ENCODE assay signal across 14 cellular contexts in the genomic region with DNA sequence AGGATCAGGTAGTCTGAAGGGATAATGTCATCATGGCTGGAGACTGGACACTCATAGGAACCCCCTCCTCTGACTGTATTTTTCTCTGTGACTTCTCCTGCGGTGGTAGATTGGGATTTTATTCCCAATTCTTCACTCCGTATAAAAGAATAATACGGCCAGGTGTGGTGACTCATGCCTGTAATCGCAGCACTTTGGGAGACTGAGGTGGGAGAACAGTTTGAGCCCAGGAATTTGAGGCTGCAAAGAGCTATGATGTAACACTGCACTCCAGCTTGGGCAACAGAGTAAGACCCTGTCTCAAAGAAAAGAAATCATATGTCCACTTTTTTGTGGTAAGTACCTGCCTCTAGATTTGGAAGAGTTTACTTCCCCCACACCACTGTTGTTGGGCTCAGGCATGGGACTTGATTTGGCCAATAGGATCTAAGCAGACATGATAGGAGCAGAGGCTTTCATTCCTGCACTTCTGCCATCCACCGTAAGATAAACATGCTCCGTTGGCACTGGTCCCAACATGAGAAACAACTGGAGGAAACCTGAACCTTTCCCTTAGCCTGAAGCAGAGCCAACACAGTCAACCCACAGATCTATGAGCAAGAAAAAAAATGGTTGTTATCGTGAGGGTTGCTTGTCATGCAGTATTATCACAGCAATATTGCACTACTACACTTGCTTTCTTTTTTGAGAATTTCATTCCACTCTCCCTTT.
DNase-seq lines count a peak whose midpoint lies in the region; ATAC-seq and TF ChIP-seq lines count a peak whose summit lies in the region.
"Had no signal": no experiment of that assay in that cellular context is flagged by ENCODE, and none has a peak within 500 bp of the region (broad histone marks: within the 10 kb centered on the region; RNA-seq: fewer than 3 reads in every experiment).

No MANE protein-coding gene starts in this region.

- no peak overlapping the region for H3K27ac ChIP-seq in hepatocyte
- H3K27ac ChIP-seq in WERI-Rb-1 = no peak overlapping the region
- H3K27ac ChIP-seq: tibial artery had no signal

- TF ChIP-seq CTCF in BE2C (IDR thresholded peaks at IDR 0.05; ENCODE audit: low read depth, low read length) = no peak
- TF ChIP-seq CTCF in hepatocyte (IDR thresholded peaks at IDR 0.05; ENCODE audit: poor library complexity) = no peak
- no peak for TF ChIP-seq CTCF in WERI-Rb-1 (IDR thresholded peaks at IDR 0.05; ENCODE audit: low read depth, low read length)

- no peaks in the 10 kb centered on the region for H3K79me2 ChIP-seq in hepatocyte

- H3K27ac Mint-ChIP-seq in stimulated activated naive CD8-positive, alpha-beta T cell treated with anti-CD3 and anti-CD28 coated beads, Interleukin-15, amount 100 ng/mL, for 72 hours = no peak overlapping the region
- H3K27ac Mint-ChIP-seq: activated naive CD8-positive, alpha-beta T cell treated with anti-CD3 and anti-CD28 coated beads for 36 hours had no signal

- H3K4me3 ChIP-seq in BE2C (ENCODE audit: low read depth, low read length) (no peak overlapping the region), hepatocyte (no peak overlapping the region), WERI-Rb-1 (ENCODE audit: low read depth, low read length) (no peak overlapping the region)
- H3K4me3 ChIP-seq: esophagus muscularis mucosa, tibial artery had no signal

- no peak for ATAC-seq in stimulated activated naive CD8-positive, alpha-beta T cell treated with anti-CD3 and anti-CD28 coated beads, Interleukin-15, amount 100 ng/mL, for 72 hours

- no peaks in the 10 kb centered on the region for H3K4me1 ChIP-seq in BE2C
- H3K4me1 ChIP-seq in hepatocyte (ENCODE audit: insufficient read depth) = no peaks in the 10 kb centered on the region
- H3K4me1 ChIP-seq: Caco-2 had no signal

- no peak overlapping the region for H3K4me2 ChIP-seq in hepatocyte

- DNase-seq in BE2C (peak; percentile 36), LHCN-M2 (ENCODE audit: low read depth) (peak; percentile 94), SW480 (ENCODE audit: low spot score) (peak; percentile 59), hepatocyte (ENCODE audit: low spot score) (peak; percentile 66), GM03348 (ENCODE audit: low spot score) (no peak), WERI-Rb-1 (no peak)
- DNase-seq in stimulated activated naive CD8-positive, alpha-beta T cell treated with anti-CD3 and anti-CD28 coated beads, Interleukin-15, amount 100 ng/mL, for 72 hours = no peak
- DNase-seq in central memory CD4-positive, alpha-beta T cell = no peak
- DNase-seq: activated CD4-positive, CD25-positive, alpha-beta regulatory T cell; activated naive CD8-positive, alpha-beta T cell treated with anti-CD3 and anti-CD28 coated beads for 36 hours; Caco-2; stimulated activated CD4-positive, alpha-beta T cell treated with anti-CD3 and anti-CD28 coated beads, Interleukin-4, amount 100 ng/mL, for 24 hours; tibial artery had no signal

- no peaks in the 10 kb centered on the region for H3K9me2 ChIP-seq in hepatocyte (replicated peaks; ENCODE audit: insufficient read depth)

- H3K9me3 Mint-ChIP-seq in stimulated activated naive CD8-positive, alpha-beta T cell treated with anti-CD3 and anti-CD28 coated beads, Interleukin-15, amount 100 ng/mL, for 72 hours = peaks cover 15 to 35% of the 10 kb centered on the region in 2 donors

- H3K36me3 ChIP-seq in BE2C = no peaks in the 10 kb centered on the region
- no peaks in the 10 kb centered on the region for H3K36me3 ChIP-seq in hepatocyte (replicated peaks; ENCODE audit: insufficient read depth, low read depth)
- no peaks in the 10 kb centered on the region for H3K36me3 ChIP-seq in WERI-Rb-1
- H3K36me3 ChIP-seq: esophagus muscularis mucosa had no signal

- peaks cover 88% of the 10 kb centered on the region for H3K27me3 Mint-ChIP-seq in stimulated activated naive CD8-positive, alpha-beta T cell treated with anti-CD3 and anti-CD28 coated beads, Interleukin-15, amount 100 ng/mL, for 72 hours

- 62% methylated on average over 7 of the region's 7 CpGs for WGBS in hepatocyte (ENCODE audit: low lambda C conversion rate, missing lambda C conversion rate)

- no peak overlapping the region for H3K4me3 Mint-ChIP-seq in stimulated activated naive CD8-positive, alpha-beta T cell treated with anti-CD3 and anti-CD28 coated beads, Interleukin-15, amount 100 ng/mL, for 72 hours
- H3K4me3 Mint-ChIP-seq: activated naive CD8-positive, alpha-beta T cell treated with anti-CD3 and anti-CD28 coated beads for 36 hours had no signal

- no peak overlapping the region for H2AFZ ChIP-seq in hepatocyte

- H4K20me1 ChIP-seq in hepatocyte (ENCODE audit: insufficient read depth, poor library complexity, severe bottlenecking) = no peaks in the 10 kb centered on the region

- H3K9me3 ChIP-seq in BE2C (no peaks in the 10 kb centered on the region; the same call in 1 of the 2 replicates), hepatocyte (ENCODE audit: low read depth) (no peaks in the 10 kb centered on the region), WERI-Rb-1 (ENCODE audit: severe bottlenecking) (peaks cover 13% of the 10 kb centered on the region)
- H3K9me3 ChIP-seq: tibial artery had no signal

- no peaks in the 10 kb centered on the region for H3K4me1 Mint-ChIP-seq in stimulated activated naive CD8-positive, alpha-beta T cell treated with anti-CD3 and anti-CD28 coated beads, Interleukin-15, amount 100 ng/mL, for 72 hours
- H3K4me1 Mint-ChIP-seq: activated naive CD8-positive, alpha-beta T cell treated with anti-CD3 and anti-CD28 coated beads for 36 hours had no signal

- H3K27me3 ChIP-seq in BE2C (no peaks in the 10 kb centered on the region), hepatocyte (no peaks in the 10 kb centered on the region), WERI-Rb-1 (ENCODE audit: insufficient read depth, low read depth, severe bottlenecking) (peaks cover 23% of the 10 kb centered on the region)
- H3K27me3 ChIP-seq: esophagus muscularis mucosa, tibial artery had no signal

Comparison
In these comparisons a context has a peak if more than half of its experiments do, and no peak if none do; other contexts are left out.
1. DNase-seq: peak in BE2C (single experiment), LHCN-M2 (single experiment), SW480 (single experiment) and hepatocyte (single experiment); none in GM03348 (single experiment), stimulated activated naive CD8-positive, alpha-beta T cell treated with anti-CD3 and anti-CD28 coated beads, Interleukin-15, amount 100 ng/mL, for 72 hours (0 of 2), WERI-Rb-1 (single experiment) and central memory CD4-positive, alpha-beta T cell (single experiment).